17 cellular contexts compared by ENCODE assay signal in the genomic region with DNA sequence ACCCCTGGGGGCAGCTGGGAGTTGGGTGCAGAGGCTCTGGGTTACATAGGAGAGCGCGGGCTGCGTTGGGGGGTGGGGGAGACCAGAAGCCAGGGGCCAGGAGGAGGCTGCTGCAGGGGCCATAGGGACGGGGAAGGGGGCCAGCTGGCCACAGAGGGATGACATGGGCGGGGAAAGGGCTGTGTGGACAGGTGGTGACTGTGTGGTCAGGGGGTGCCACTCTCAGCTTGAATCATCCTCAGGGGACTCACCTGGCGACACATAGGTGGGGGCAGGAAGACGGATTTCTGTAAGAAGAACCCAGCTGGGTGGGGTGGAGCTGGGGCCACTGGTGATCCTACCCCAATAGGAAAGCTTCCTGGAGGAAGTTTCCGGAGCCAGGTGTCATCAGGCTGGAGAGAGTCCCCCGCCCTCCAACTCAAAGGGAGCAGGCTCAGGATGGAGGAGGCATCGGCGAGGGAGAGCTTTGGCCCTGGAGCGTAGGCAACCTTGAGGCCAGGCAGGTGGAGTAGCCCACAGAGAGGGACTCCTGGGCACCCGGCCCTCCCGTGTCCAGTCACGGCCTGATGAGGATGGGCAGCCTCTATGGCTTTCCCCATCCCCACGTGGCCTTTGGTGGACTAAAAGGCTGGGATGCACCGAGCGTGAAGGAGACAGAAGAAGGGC. TPM values are rescaled to one million over a fixed set of nuclear protein-coding genes. Genes with fewer than 3 reads are reported as not detected.
DNase-seq lines count a peak whose midpoint lies in the region; ATAC-seq and TF ChIP-seq lines count a peak whose summit lies in the region.
"Had no signal": no experiment of that assay in that cellular context is flagged by ENCODE, and none has a peak within 500 bp of the region (broad histone marks: within the 10 kb centered on the region; RNA-seq: fewer than 3 reads in every experiment).

No MANE protein-coding gene starts in this region.

- H3K36me3 ChIP-seq in BLaER1 (no peaks in the 10 kb centered on the region), SJCRH30 (no peaks in the 10 kb centered on the region), osteoblast (ENCODE audit: insufficient read depth, low read length) (no peaks in the 10 kb centered on the region)

- H4K20me1 ChIP-seq in BLaER1 (no peaks in the 10 kb centered on the region), osteoblast (ENCODE audit: insufficient read depth, low read length) (no peaks in the 10 kb centered on the region)

- H3K4me1 ChIP-seq in BLaER1, result peaks cover 41% of the 10 kb centered on the region
- peaks cover 19% of the 10 kb centered on the region for H3K4me1 ChIP-seq in SJCRH30
- H3K4me1 ChIP-seq in osteoblast (ENCODE audit: insufficient read depth, low read length), result no peaks in the 10 kb centered on the region

- DNase-seq in GM12865 (ENCODE audit: low read depth), result peak; percentile 35
- no peak for DNase-seq in SJCRH30
- peak; percentile 56 for DNase-seq in osteoblast (ENCODE audit: insufficient read length, low spot score, missing footprints)
- no peak for DNase-seq in globus pallidus (ENCODE audit: low spot score)
- DNase-seq in NCI-H1436 treated with DMSO at 0.1 percent for 48 hours (lab: John Stamatoyannopoulos, UW), result no peak
- no peak for DNase-seq in stimulated activated CD4-positive, alpha-beta T cell treated with anti-CD3 and anti-CD28 coated beads, Interleukin-4, amount 100 ng/mL, for 4 hours
- DNase-seq: AML-193; CD8-positive, alpha-beta memory T cell; HFFc6; NCI-H1417; NCI-H2029 treated with DMSO at 0.1 percent for 48 hours; NCI-H510A; NCI-H82 had no signal

- H3K27me3 ChIP-seq in BLaER1 (no peaks in the 10 kb centered on the region), SJCRH30 (no peaks in the 10 kb centered on the region), osteoblast (ENCODE audit: insufficient read depth, low read length) (no peaks in the 10 kb centered on the region)

- no peaks in the 10 kb centered on the region for H3K79me2 ChIP-seq in osteoblast (ENCODE audit: insufficient read depth, low read length)

- H3K4me3 ChIP-seq in BLaER1 (no peak overlapping the region), GM12865 (ENCODE audit: low read depth, low read length) (0 out of 2 replicates have a peak overlapping the region, but pooled peaks have one; percentile 12), SJCRH30 (peak overlapping the region; percentile 42), osteoblast (ENCODE audit: insufficient read depth, low read length) (no peak overlapping the region)
- H3K4me3 ChIP-seq: GM23338 had no signal

- peak overlapping the region; percentile 53 for H3K4me2 ChIP-seq in BLaER1
- H3K4me2 ChIP-seq in osteoblast (ENCODE audit: insufficient read depth, low read length), result no peak overlapping the region
- H3K4me2 ChIP-seq: GM23338 had no signal

- H3K27ac ChIP-seq in BLaER1 (no peak overlapping the region), SJCRH30 (no peak overlapping the region), osteoblast (ENCODE audit: low read depth, low read length) (no peak overlapping the region)

- no peak overlapping the region for H2AFZ ChIP-seq in osteoblast (ENCODE audit: low read length)
- H2AFZ ChIP-seq: GM23338 had no signal

- ATAC-seq in HG03095 (IDR thresholded peaks at IDR 0.05; ENCODE audit: unreplicated experiment), result no peak
- ATAC-seq: GM23338, HepG2 had no signal

- TF ChIP-seq CTCF in GM12865 (IDR thresholded peaks at IDR 0.05; ENCODE audit: insufficient read depth, low read depth, low read length, missing control alignments) (no peak), osteoblast (IDR thresholded peaks at IDR 0.05; ENCODE audit: extremely low read depth, low read depth, low read length) (no peak)

- H3K9me3 ChIP-seq in BLaER1, result no peaks in the 10 kb centered on the region
- H3K9me3 ChIP-seq in SJCRH30 (replicated peaks), result no peaks in the 10 kb centered on the region
- H3K9me3 ChIP-seq in osteoblast (ENCODE audit: low read depth, low read length), result no peaks in the 10 kb centered on the region

- no peak overlapping the region for H3K9ac ChIP-seq in BLaER1

RNA-seq across cellular contexts. Expression of a gene that starts 1.2 kb away (rescaled TPM):
- total RNA-seq in SJCRH30 (2014; rRNA removed; shearing (Covaris generic)), result 1.6 and 2.0 TPM in 2 replicates
- 0.29 and 0.36 TPM in 2 replicates for total RNA-seq in osteoblast

RNA-seq across cellular contexts. Expression of a gene that starts 52.8 kb away (rescaled TPM):
- 3.1 and 4.0 TPM in 2 replicates for total RNA-seq in SJCRH30 (2014; rRNA removed; shearing (Covaris generic))
- 2.4 and 2.5 TPM in 2 replicates for total RNA-seq in osteoblast

Comparison
In these comparisons a context has a peak if more than half of its experiments do, and no peak if none do; other contexts are left out.
1. H3K4me3 ChIP-seq: peak in GM12865 (single experiment) and SJCRH30 (single experiment); none in BLaER1 (single experiment) and osteoblast (single experiment).
2. DNase-seq: peak in GM12865 (single experiment) and osteoblast (single experiment); none in SJCRH30 (0 of 2), globus pallidus (single experiment), NCI-H1436 treated with DMSO at 0.1 percent for 48 hours (single experiment) and stimulated activated CD4-positive, alpha-beta T cell treated with anti-CD3 and anti-CD28 coated beads, Interleukin-4, amount 100 ng/mL, for 4 hours (0 of 2).